In the genomic region with DNA sequence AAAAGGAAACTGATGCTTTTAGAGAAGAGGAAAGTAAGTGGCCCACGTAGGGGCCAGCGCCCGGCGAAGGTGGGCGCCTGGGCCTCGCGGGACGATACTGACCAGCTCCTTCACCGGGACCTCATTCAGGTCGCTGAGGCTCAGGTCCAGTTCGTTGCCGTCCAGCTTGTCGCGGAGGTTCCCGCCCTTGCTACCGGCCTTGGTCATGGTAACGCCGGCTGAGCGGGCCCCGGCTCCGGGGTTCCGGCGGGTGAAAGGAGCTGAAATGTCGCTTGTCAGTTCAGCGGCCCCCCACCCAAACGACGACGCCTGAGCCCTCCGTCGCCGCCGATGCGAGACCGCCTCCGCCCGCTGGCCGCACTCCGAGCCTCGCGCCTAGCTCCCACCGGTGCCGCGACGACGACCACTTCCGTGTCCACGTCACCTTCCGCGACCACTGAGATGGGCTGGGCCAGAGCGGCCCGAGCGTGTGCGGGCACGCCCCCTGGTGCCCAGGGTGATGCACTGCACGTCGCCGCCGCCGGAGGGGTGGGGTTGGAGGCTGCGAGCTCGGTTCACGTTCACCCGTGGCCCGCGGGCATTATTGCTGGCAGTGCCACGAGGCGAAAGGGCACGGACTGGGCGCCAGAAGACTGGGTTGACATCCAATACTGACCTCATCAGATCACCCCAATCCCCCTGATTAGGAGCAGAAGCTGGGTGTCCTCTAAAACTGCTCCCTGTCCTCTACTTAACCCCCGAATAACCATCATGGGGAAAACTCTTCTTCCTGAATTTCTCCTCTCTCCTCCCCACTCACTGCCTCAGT, we compare ENCODE assay signal across 1 cellular context.
TF ChIP-seq lines count a peak whose summit lies in the region.

Gene LRRC59 (minus strand): TSS at position 413 of the 808 bp plus-strand sequence. CDS start 206 bp downstream, at position 207.

TF ChIP-seq in HepG2, 621 proteins besides CTCF, POLR2A, EP300 and RAD21 (continued from another document and continues in another):
- TF ChIP-seq, protein P1, sequence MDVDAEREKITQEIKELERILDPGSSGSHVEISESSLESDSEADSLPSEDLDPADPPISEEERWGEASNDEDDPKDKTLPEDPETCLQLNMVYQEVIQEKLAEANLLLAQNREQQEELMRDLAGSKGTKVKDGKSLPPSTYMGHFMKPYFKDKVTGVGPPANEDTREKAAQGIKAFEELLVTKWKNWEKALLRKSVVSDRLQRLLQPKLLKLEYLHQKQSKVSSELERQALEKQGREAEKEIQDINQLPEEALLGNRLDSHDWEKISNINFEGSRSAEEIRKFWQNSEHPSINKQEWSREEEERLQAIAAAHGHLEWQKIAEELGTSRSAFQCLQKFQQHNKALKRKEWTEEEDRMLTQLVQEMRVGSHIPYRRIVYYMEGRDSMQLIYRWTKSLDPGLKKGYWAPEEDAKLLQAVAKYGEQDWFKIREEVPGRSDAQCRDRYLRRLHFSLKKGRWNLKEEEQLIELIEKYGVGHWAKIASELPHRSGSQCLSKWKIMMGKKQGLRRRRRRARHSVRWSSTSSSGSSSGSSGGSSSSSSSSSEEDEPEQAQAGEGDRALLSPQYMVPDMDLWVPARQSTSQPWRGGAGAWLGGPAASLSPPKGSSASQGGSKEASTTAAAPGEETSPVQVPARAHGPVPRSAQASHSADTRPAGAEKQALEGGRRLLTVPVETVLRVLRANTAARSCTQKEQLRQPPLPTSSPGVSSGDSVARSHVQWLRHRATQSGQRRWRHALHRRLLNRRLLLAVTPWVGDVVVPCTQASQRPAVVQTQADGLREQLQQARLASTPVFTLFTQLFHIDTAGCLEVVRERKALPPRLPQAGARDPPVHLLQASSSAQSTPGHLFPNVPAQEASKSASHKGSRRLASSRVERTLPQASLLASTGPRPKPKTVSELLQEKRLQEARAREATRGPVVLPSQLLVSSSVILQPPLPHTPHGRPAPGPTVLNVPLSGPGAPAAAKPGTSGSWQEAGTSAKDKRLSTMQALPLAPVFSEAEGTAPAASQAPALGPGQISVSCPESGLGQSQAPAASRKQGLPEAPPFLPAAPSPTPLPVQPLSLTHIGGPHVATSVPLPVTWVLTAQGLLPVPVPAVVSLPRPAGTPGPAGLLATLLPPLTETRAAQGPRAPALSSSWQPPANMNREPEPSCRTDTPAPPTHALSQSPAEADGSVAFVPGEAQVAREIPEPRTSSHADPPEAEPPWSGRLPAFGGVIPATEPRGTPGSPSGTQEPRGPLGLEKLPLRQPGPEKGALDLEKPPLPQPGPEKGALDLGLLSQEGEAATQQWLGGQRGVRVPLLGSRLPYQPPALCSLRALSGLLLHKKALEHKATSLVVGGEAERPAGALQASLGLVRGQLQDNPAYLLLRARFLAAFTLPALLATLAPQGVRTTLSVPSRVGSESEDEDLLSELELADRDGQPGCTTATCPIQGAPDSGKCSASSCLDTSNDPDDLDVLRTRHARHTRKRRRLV (CRISPR knock-in tag; IDR thresholded peaks at IDR 0.05): peak; percentile 46; the same call in 1 of the 2 replicates
- TF ChIP-seq ZNF101 (CRISPR knock-in tag; IDR thresholded peaks at IDR 0.05; ENCODE audit: borderline replicate concordance, low read depth) (no peak), NKX3-1 (CRISPR knock-in tag; IDR thresholded peaks at IDR 0.05) (peak; percentile 27; the same call in 1 of the 2 replicates), PTBP1 (IDR thresholded peaks at IDR 0.05; ENCODE audit: low read depth, low read length, poor library complexity, severe bottlenecking) (peak; percentile 87), SIX1 (CRISPR knock-in tag; IDR thresholded peaks at IDR 0.05; ENCODE audit: borderline replicate concordance) (no peak), REL (CRISPR knock-in tag; conservative IDR thresholded peaks at IDR 0.05) (peak; percentile 94), CBX5 (CRISPR knock-in tag; IDR thresholded peaks at IDR 0.05; ENCODE audit: borderline replicate concordance) (peak; percentile 99), NFKBIZ (CRISPR knock-in tag; IDR thresholded peaks at IDR 0.05) (peak; percentile 89), NFIB (CRISPR knock-in tag; IDR thresholded peaks at IDR 0.05; ENCODE audit: borderline replicate concordance) (no peak; the same call in 1 of the 2 replicates), TIGD3 (CRISPR knock-in tag; IDR thresholded peaks at IDR 0.05; ENCODE audit: borderline replicate concordance) (peak; percentile 98), ESRRA (CRISPR knock-in tag; IDR thresholded peaks at IDR 0.05; ENCODE audit: low read depth) (peak; percentile 89), ZNF891 (CRISPR knock-in tag; IDR thresholded peaks at IDR 0.05) (peak; percentile 99), WIZ (CRISPR knock-in tag; IDR thresholded peaks at IDR 0.05) (no peak; the same call in 1 of the 2 replicates), CREM (IDR thresholded peaks at IDR 0.05) (peak; percentile 90), CREM (CRISPR knock-in tag; IDR thresholded peaks at IDR 0.05) (peak; percentile 90), HMGA1 (CRISPR knock-in tag; conservative IDR thresholded peaks at IDR 0.05) (no peak), KDM5A (IDR thresholded peaks at IDR 0.05; ENCODE audit: borderline replicate concordance, low read length) (peak; percentile 72), ZNF652 (CRISPR knock-in tag; IDR thresholded peaks at IDR 0.05; ENCODE audit: borderline replicate concordance, low read depth) (peak; percentile 88), ZNF746 (CRISPR knock-in tag; IDR thresholded peaks at IDR 0.05) (peak; percentile 81; the same call in 1 of the 2 replicates), TARDBP (CRISPR knock-in tag; IDR thresholded peaks at IDR 0.05) (peak; percentile 100), ZNF562 (CRISPR knock-in tag; IDR thresholded peaks at IDR 0.05; ENCODE audit: borderline replicate concordance) (no peak), ZBTB3 (CRISPR knock-in tag; IDR thresholded peaks at IDR 0.05; ENCODE audit: borderline replicate concordance, low read depth) (peak; percentile 94; the same call in 1 of the 2 replicates), IRF2 (CRISPR knock-in tag; IDR thresholded peaks at IDR 0.05) (peak; percentile 99), GZF1 (CRISPR knock-in tag; IDR thresholded peaks at IDR 0.05) (peak; percentile 94), U2AF1 (optimal IDR thresholded peaks at IDR 0.05; ENCODE audit: low read depth, low read length) (peak; percentile 97), CBX1 (IDR thresholded peaks at IDR 0.05; ENCODE audit: low read depth) (peak; percentile 100), TEAD3 (CRISPR knock-in tag; optimal IDR thresholded peaks at IDR 0.05; ENCODE audit: borderline replicate concordance) (peak; percentile 94), FOXO1 (CRISPR knock-in tag; IDR thresholded peaks at IDR 0.05) (peak; percentile 96), ZNF788 (CRISPR knock-in tag; IDR thresholded peaks at IDR 0.05; ENCODE audit: borderline replicate concordance) (peak; percentile 100), ZSCAN22 (CRISPR knock-in tag; IDR thresholded peaks at IDR 0.05) (no peak), SRSF1 (optimal IDR thresholded peaks at IDR 0.05; ENCODE audit: low read depth, low read length) (no peak), ATF7 (IDR thresholded peaks at IDR 0.05) (peak; percentile 46; the same call in 1 of the 2 replicates), ATF7 (CRISPR knock-in tag; IDR thresholded peaks at IDR 0.05) (peak; percentile 97), MXD4 (CRISPR knock-in tag; IDR thresholded peaks at IDR 0.05) (peak; percentile 98), AGO1 (IDR thresholded peaks at IDR 0.05; ENCODE audit: low read depth, low read length, poor library complexity, severe bottlenecking) (peak; percentile 31), TEAD2 (CRISPR knock-in tag; IDR thresholded peaks at IDR 0.05) (no peak), ZNF296 (CRISPR knock-in tag; conservative IDR thresholded peaks at IDR 0.05) (peak; percentile 89), ZNF879 (CRISPR knock-in tag; IDR thresholded peaks at IDR 0.05) (no peak), POLR2AphosphoS2 (IDR thresholded peaks at IDR 0.05; ENCODE audit: low read depth, low read length) (peak; percentile 75; the same call in 1 of the 2 replicates), ZNF615 (CRISPR knock-in tag; IDR thresholded peaks at IDR 0.05; ENCODE audit: borderline replicate concordance) (no peak), ZBTB7A (CRISPR knock-in tag; IDR thresholded peaks at IDR 0.05) (peak; percentile 89), DR1 (CRISPR knock-in tag; IDR thresholded peaks at IDR 0.05) (peak; percentile 96), ZNF432 (CRISPR knock-in tag; IDR thresholded peaks at IDR 0.05; ENCODE audit: borderline replicate concordance) (no peak), ZNF460 (CRISPR knock-in tag; IDR thresholded peaks at IDR 0.05; ENCODE audit: borderline replicate concordance) (peak; percentile 64; the same call in 1 of the 2 replicates), ZNF616 (CRISPR knock-in tag; IDR thresholded peaks at IDR 0.05; ENCODE audit: low read depth) (0 out of 2 replicates have a peak, but pooled peaks have one; percentile 56), ZNF10 (CRISPR knock-in tag; IDR thresholded peaks at IDR 0.05; ENCODE audit: borderline replicate concordance, low read depth) (peak; percentile 79; the same call in 1 of the 2 replicates)
- TF ChIP-seq, protein P2, sequence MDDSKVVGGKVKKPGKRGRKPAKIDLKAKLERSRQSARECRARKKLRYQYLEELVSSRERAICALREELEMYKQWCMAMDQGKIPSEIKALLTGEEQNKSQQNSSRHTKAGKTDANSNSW (CRISPR knock-in tag; IDR thresholded peaks at IDR 0.05; ENCODE audit: borderline replicate concordance): peak; percentile 87; the same call in 1 of the 2 replicates
- TF ChIP-seq, protein P3, sequence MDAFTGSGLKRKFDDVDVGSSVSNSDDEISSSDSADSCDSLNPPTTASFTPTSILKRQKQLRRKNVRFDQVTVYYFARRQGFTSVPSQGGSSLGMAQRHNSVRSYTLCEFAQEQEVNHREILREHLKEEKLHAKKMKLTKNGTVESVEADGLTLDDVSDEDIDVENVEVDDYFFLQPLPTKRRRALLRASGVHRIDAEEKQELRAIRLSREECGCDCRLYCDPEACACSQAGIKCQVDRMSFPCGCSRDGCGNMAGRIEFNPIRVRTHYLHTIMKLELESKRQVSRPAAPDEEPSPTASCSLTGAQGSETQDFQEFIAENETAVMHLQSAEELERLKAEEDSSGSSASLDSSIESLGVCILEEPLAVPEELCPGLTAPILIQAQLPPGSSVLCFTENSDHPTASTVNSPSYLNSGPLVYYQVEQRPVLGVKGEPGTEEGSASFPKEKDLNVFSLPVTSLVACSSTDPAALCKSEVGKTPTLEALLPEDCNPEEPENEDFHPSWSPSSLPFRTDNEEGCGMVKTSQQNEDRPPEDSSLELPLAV (CRISPR knock-in tag; conservative IDR thresholded peaks at IDR 0.05; ENCODE audit: low read depth): peak; percentile 96
- TF ChIP-seq, protein P4, sequence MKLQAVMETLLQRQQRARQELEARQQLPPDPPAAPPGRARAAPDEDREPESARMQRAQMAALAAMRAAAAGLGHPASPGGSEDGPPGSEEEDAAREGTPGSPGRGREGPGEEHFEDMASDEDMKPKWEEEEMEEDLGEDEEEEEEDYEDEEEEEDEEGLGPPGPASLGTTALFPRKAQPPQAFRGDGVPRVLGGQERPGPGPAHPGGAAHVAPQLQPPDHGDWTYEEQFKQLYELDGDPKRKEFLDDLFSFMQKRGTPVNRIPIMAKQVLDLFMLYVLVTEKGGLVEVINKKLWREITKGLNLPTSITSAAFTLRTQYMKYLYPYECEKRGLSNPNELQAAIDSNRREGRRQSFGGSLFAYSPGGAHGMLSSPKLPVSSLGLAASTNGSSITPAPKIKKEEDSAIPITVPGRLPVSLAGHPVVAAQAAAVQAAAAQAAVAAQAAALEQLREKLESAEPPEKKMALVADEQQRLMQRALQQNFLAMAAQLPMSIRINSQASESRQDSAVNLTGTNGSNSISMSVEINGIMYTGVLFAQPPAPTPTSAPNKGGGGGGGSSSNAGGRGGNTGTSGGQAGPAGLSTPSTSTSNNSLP (IDR thresholded peaks at IDR 0.05; ENCODE audit: low read depth, low read length): peak; percentile 30; the same call in 1 of the 2 replicates
- TF ChIP-seq, protein P5, sequence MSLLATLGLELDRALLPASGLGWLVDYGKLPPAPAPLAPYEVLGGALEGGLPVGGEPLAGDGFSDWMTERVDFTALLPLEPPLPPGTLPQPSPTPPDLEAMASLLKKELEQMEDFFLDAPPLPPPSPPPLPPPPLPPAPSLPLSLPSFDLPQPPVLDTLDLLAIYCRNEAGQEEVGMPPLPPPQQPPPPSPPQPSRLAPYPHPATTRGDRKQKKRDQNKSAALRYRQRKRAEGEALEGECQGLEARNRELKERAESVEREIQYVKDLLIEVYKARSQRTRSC (CRISPR knock-in tag; IDR thresholded peaks at IDR 0.05; ENCODE audit: low read depth): peak; percentile 89
- TF ChIP-seq, protein P6, sequence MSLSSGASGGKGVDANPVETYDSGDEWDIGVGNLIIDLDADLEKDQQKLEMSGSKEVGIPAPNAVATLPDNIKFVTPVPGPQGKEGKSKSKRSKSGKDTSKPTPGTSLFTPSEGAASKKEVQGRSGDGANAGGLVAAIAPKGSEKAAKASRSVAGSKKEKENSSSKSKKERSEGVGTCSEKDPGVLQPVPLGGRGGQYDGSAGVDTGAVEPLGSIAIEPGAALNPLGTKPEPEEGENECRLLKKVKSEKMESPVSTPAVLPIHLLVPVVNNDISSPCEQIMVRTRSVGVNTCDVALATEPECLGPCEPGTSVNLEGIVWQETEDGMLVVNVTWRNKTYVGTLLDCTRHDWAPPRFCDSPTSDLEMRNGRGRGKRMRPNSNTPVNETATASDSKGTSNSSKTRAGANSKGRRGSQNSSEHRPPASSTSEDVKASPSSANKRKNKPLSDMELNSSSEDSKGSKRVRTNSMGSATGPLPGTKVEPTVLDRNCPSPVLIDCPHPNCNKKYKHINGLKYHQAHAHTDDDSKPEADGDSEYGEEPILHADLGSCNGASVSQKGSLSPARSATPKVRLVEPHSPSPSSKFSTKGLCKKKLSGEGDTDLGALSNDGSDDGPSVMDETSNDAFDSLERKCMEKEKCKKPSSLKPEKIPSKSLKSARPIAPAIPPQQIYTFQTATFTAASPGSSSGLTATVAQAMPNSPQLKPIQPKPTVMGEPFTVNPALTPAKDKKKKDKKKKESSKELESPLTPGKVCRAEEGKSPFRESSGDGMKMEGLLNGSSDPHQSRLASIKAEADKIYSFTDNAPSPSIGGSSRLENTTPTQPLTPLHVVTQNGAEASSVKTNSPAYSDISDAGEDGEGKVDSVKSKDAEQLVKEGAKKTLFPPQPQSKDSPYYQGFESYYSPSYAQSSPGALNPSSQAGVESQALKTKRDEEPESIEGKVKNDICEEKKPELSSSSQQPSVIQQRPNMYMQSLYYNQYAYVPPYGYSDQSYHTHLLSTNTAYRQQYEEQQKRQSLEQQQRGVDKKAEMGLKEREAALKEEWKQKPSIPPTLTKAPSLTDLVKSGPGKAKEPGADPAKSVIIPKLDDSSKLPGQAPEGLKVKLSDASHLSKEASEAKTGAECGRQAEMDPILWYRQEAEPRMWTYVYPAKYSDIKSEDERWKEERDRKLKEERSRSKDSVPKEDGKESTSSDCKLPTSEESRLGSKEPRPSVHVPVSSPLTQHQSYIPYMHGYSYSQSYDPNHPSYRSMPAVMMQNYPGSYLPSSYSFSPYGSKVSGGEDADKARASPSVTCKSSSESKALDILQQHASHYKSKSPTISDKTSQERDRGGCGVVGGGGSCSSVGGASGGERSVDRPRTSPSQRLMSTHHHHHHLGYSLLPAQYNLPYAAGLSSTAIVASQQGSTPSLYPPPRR (CRISPR knock-in tag; IDR thresholded peaks at IDR 0.05; ENCODE audit: borderline replicate concordance): peak; percentile 93
